ENCODE assay signal across 23 cellular contexts in genomic region chr15:92495468-92495867, GRCh38.
"Had no signal": no experiment of that assay in that cellular context is flagged by ENCODE, and none has a peak within 500 bp of the region (broad histone marks: within the 10 kb centered on the region; RNA-seq: fewer than 3 reads in every experiment).

No MANE protein-coding gene starts in this region.

- H3K9me3 ChIP-seq: colonic mucosa, esophagus squamous epithelium, testis, vagina had no signal

- H3K27ac ChIP-seq: colonic mucosa, dorsolateral prefrontal cortex, esophagus squamous epithelium, heart right ventricle, testis, vagina had no signal

- H3K27me3 ChIP-seq: colonic mucosa, testis, vagina had no signal

- H3K4me3 ChIP-seq: colonic mucosa, dorsolateral prefrontal cortex, esophagus squamous epithelium, heart right ventricle, smooth muscle cell, testis, vagina had no signal

- H3K36me3 ChIP-seq: colonic mucosa, esophagus squamous epithelium, heart right ventricle, vagina had no signal

- H3K4me2 ChIP-seq: smooth muscle cell had no signal

- DNase-seq: activated CD4-positive, alpha-beta T cell treated with anti-CD3 and anti-CD28 coated beads for 48 hours; activated CD8-positive, alpha-beta memory T cell treated with anti-CD3 and anti-CD28 coated beads, Interleukin-2, amount 10 ng/mL, durations not matched to agents 7 days and 5 days; activated CD8-positive, alpha-beta T cell treated with anti-CD3 and anti-CD28 coated beads for 36 hours; activated gamma-delta T cell; activated naive CD4-positive, alpha-beta T cell treated with anti-CD3 and anti-CD28 coated beads, Interleukin-2, amount 50 U/mL, for 16 hours; activated naive CD8-positive, alpha-beta T cell treated with anti-CD3 and anti-CD28 coated beads, Interleukin-2, amount 50 U/mL, for 24 hours; activated T-cell treated with anti-CD3 and anti-CD28 coated beads for 4 hours; aorta; colonic mucosa; dorsolateral prefrontal cortex; effector memory CD8-positive, alpha-beta T cell; esophagus squamous epithelium; heart right ventricle; islet precursor cell; left cardiac atrium; midbrain; nephron progenitor cell; posterior cingulate gyrus; stimulated activated CD4-positive, alpha-beta T cell treated with anti-CD3 and anti-CD28 coated beads, Interleukin-15, amount 100 ng/mL, for 24 hours; stimulated activated naive B cell treated with anti-CD40 and anti-IgM and Interleukin-4, amounts not matched to agents 10 μg/mL and 1 μg/mL and 100 μg/mL, for 72 hours; testis had no signal

- H3K4me1 ChIP-seq: colonic mucosa, esophagus squamous epithelium, heart right ventricle, testis, vagina had no signal
